Comparison of ENCODE assay signal across 8 cellular contexts in genomic region chr5:65722575-65723424, GRCh38. TPM values are rescaled to one million over a fixed set of nuclear protein-coding genes. Genes with fewer than 3 reads are reported as not detected.
DNase-seq lines count a peak whose midpoint lies in the region; TF ChIP-seq lines count a peak whose summit lies in the region.

No MANE protein-coding gene starts in this region.

- H4K20me1 ChIP-seq in MM.1S (ENCODE audit: insufficient read depth, low read length), result no peaks in the 10 kb centered on the region

- H3K27ac Mint-ChIP-seq in type B pancreatic cell, result peak overlapping the region; percentile 91

- peak overlapping the region; percentile 53 for H3K9ac ChIP-seq in MM.1S (ENCODE audit: low read length)

- peak overlapping the region; percentile 95 for H3K4me3 Mint-ChIP-seq in type B pancreatic cell

- peak overlapping the region; percentile 81 for H3K4me2 ChIP-seq in MM.1S (ENCODE audit: low read depth, low read length)

- no peaks in the 10 kb centered on the region for H3K9me3 ChIP-seq in MM.1S (replicated peaks; ENCODE audit: insufficient read depth, low read length)
- H3K9me3 ChIP-seq in mesodermal cell (ENCODE audit: control insufficient read depth, low read length), result no peaks in the 10 kb centered on the region

- no peak for DNase-seq in AG04449 (ENCODE audit: low read depth, low spot score)
- peak; percentile 35 for DNase-seq in GM10266 (ENCODE audit: extremely low spot score)
- no peak for DNase-seq in MM.1S
- peak; percentile 17 for DNase-seq in T1000 (lab: John Stamatoyannopoulos, UW)
- no peak for DNase-seq in epithelial cell of prostate (ENCODE audit: low read depth, low spot score)
- DNase-seq in type B pancreatic cell (ENCODE audit: extremely low spot score, unreplicated experiment), result no peak
- no peak for DNase-seq in GM19240 (ENCODE audit: insufficient read length, low spot score)

- CTCF ChIA-PET in AG04449 (lab: Yijun Ruan, JAX), result interaction anchor here (2.2 kb wide), 1 partner anchor 19 kb away, joined by 9 read pairs; no protein-coding TSS in a partner anchor

- H3K4me3 ChIP-seq in AG04449 (ENCODE audit: low read depth, low read length) (peak overlapping the region; percentile 86), MM.1S (ENCODE audit: low read length) (peak overlapping the region; percentile 71), mesodermal cell (ENCODE audit: extremely low read depth, insufficient read depth, low read length, poor library complexity, severe bottlenecking) (peak overlapping the region; percentile 88)

- no peaks in the 10 kb centered on the region for H3K27me3 ChIP-seq in MM.1S (replicated peaks; ENCODE audit: insufficient read depth, low read length)

- no peaks in the 10 kb centered on the region for H3K9me3 Mint-ChIP-seq in type B pancreatic cell

- no peaks in the 10 kb centered on the region for H3K9me2 ChIP-seq in MM.1S (replicated peaks; ENCODE audit: insufficient read depth, low read length)

- H3K79me2 ChIP-seq in MM.1S (ENCODE audit: low read length), result peaks cover 31% of the 10 kb centered on the region

- no peaks in the 10 kb centered on the region for H3K27me3 Mint-ChIP-seq in type B pancreatic cell

- H2AFZ ChIP-seq in MM.1S (ENCODE audit: low read length), result peak overlapping the region; percentile 79

- H3F3A ChIP-seq in MM.1S (ENCODE audit: insufficient read depth, low read length), result peaks cover 5% of the 10 kb centered on the region; the same call in 1 of the 2 replicates

- H3K36me3 Mint-ChIP-seq in type B pancreatic cell, result peaks cover 6% of the 10 kb centered on the region

- H3K4me1 ChIP-seq in MM.1S (ENCODE audit: low read length), result peaks cover 16% of the 10 kb centered on the region
- H3K4me1 ChIP-seq in mesodermal cell (ENCODE audit: control insufficient read depth, insufficient read depth, low read length, poor library complexity, severe bottlenecking), result peaks cover 2% of the 10 kb centered on the region

- TF ChIP-seq CTCF in AG04449 (IDR thresholded peaks at IDR 0.05; ENCODE audit: insufficient read depth, low read length, missing control alignments), result no peak
- TF ChIP-seq CTCF in GM10266 (IDR thresholded peaks at IDR 0.05; ENCODE audit: control insufficient read depth, insufficient read depth, low read depth, missing control alignments), result no peak
- no peak for TF ChIP-seq CTCF in MM.1S (IDR thresholded peaks at IDR 0.05; ENCODE audit: low read length)
- TF ChIP-seq CTCF in type B pancreatic cell (conservative IDR thresholded peaks at IDR 0.05), result no peak

- H3K36me3 ChIP-seq in MM.1S (replicated peaks; ENCODE audit: insufficient read depth, low read length) (no peaks in the 10 kb centered on the region), mesodermal cell (ENCODE audit: control insufficient read depth, insufficient read depth, low read length) (peaks cover 12% of the 10 kb centered on the region)

- 1 to 4% methylated on average over 20 to 22 of the region's 29 CpGs for WGBS in mesodermal cell (ENCODE audit: insufficient coverage in 2 of 2), 2 experiments

- peak overlapping the region; percentile 11; the same call in 1 of the 2 replicates for H3K27ac ChIP-seq in MM.1S (ENCODE audit: low read length)
- H3K27ac ChIP-seq in epithelial cell of prostate, result peak overlapping the region; percentile 60
- H3K27ac ChIP-seq in mesodermal cell (ENCODE audit: low read depth, low read length, severe bottlenecking), result peak overlapping the region; percentile 77

- H3K4me1 Mint-ChIP-seq in type B pancreatic cell (ENCODE audit: unreplicated experiment), result peaks cover 14% of the 10 kb centered on the region

- POLR2A ChIA-PET in AG04449 (lab: Yijun Ruan, JAX), result interaction anchor here (0.7 to 1.8 kb wide), 2 partner anchors 159 to 203 kb away, joined by 3 to 4 read pairs; partner anchors contain the start of gene ERBIN

RNA-seq across cellular contexts. Expression of gene NLN, which starts 0.8 kb away (rescaled TPM):
- polyA plus RNA-seq in mesodermal cell (2013, experiment 1 of 2), result 26.2 TPM
- polyA plus RNA-seq in mesodermal cell (2013, experiment 2 of 2), result 27.2 TPM
- total RNA-seq in type B pancreatic cell (ENCODE audit: low replicate concordance), result 44.4 and 47.2 TPM in 2 replicates

RNA-seq across cellular contexts. Expression of gene SGTB, which starts 0.9 kb away (rescaled TPM):
- 9.2 TPM for polyA plus RNA-seq in mesodermal cell (2013, experiment 1 of 2)
- polyA plus RNA-seq in mesodermal cell (2013, experiment 2 of 2), result 9.0 TPM
- 4.9 and 10.2 TPM in 2 replicates for total RNA-seq in type B pancreatic cell (ENCODE audit: low replicate concordance)

Comparison
In these comparisons a context has a peak if more than half of its experiments do, and no peak if none do; other contexts are left out.
1. DNase-seq: peak in GM10266 (single experiment) and T1000 (single experiment); none in AG04449 (single experiment), MM.1S (single experiment), epithelial cell of prostate (single experiment), type B pancreatic cell (single experiment) and GM19240 (single experiment).
2. H3K27ac ChIP-seq: peak in every context shown above with its lines; median percentile 77 in mesodermal cell; 60 in epithelial cell of prostate; 11 in MM.1S.
3. Peak in every context shown above with its lines, with median percentiles within 50 percentile points of each other: H3K4me3 ChIP-seq.